Comparison of ENCODE assay signal across 20 cellular contexts in genomic region chr20:34892671-34893070, GRCh38. TPM values are rescaled to one million over a fixed set of nuclear protein-coding genes. Genes with fewer than 3 reads are reported as not detected.
DNase-seq lines count a peak whose midpoint lies in the region; ATAC-seq and TF ChIP-seq lines count a peak whose summit lies in the region.
"Had no signal": no experiment of that assay in that cellular context is flagged by ENCODE, and none has a peak within 500 bp of the region (broad histone marks: within the 10 kb centered on the region; RNA-seq: fewer than 3 reads in every experiment).

No MANE protein-coding gene starts in this region.

- POLR2A ChIA-PET in activated CD4-positive, alpha-beta T cell treated with anti-CD3 and anti-CD28 coated beads for 36 hours (lab: Charles Lee) = no interaction called here

- peak overlapping the region; percentile 78 for H3K27ac Mint-ChIP-seq in activated CD4-positive, alpha-beta T cell treated with anti-CD3 and anti-CD28 coated beads for 36 hours
- peak overlapping the region; percentile 75 to 97 (median 92) for H3K27ac Mint-ChIP-seq in CD14-positive monocyte
- peak overlapping the region; percentile 68 for H3K27ac Mint-ChIP-seq in dendritic cell treated with granulocyte-macrophage colony-stimulating factor and Interleukin-4, amounts not matched to agents 40 ng/mL and 50 ng/mL, for 4 days
- H3K27ac Mint-ChIP-seq: CD4-positive, alpha-beta T cell had no signal

- ATAC-seq in activated CD4-positive, alpha-beta T cell treated with anti-CD3 and anti-CD28 coated beads for 36 hours = no peak
- ATAC-seq: GM12878 had no signal

- H3K4me3 ChIP-seq in OCI-LY3 (ENCODE audit: low read length) = no peak overlapping the region
- H3K4me3 ChIP-seq: GM12878, SJCRH30 had no signal

- no peaks in the 10 kb centered on the region for H3K36me3 ChIP-seq in OCI-LY3 (replicated peaks; ENCODE audit: low read depth, low read length)
- H3K36me3 ChIP-seq: SJCRH30 had no signal

- no peak overlapping the region for H3K27ac ChIP-seq in OCI-LY3 (ENCODE audit: low read length)
- H3K27ac ChIP-seq: SJCRH30 had no signal

- no peak overlapping the region for H3K4me3 Mint-ChIP-seq in activated CD4-positive, alpha-beta T cell treated with anti-CD3 and anti-CD28 coated beads for 36 hours
- H3K4me3 Mint-ChIP-seq in CD14-positive monocyte = no peak overlapping the region
- H3K4me3 Mint-ChIP-seq in dendritic cell treated with granulocyte-macrophage colony-stimulating factor and Interleukin-4, amounts not matched to agents 40 ng/mL and 50 ng/mL, for 4 days = no peak overlapping the region
- H3K4me3 Mint-ChIP-seq: CD4-positive, alpha-beta T cell; IgD-negative memory B cell had no signal

- peaks cover 42% of the 10 kb centered on the region for H3K4me1 Mint-ChIP-seq in activated CD4-positive, alpha-beta T cell treated with anti-CD3 and anti-CD28 coated beads for 36 hours
- peaks cover 41% of the 10 kb centered on the region for H3K4me1 Mint-ChIP-seq in CD14-positive monocyte
- peaks cover 56% of the 10 kb centered on the region for H3K4me1 Mint-ChIP-seq in dendritic cell treated with granulocyte-macrophage colony-stimulating factor and Interleukin-4, amounts not matched to agents 40 ng/mL and 50 ng/mL, for 4 days (ENCODE audit: low read depth)

- TF ChIP-seq CTCF in CD14-positive monocyte (IDR thresholded peaks at IDR 0.05) = no peak
- TF ChIP-seq CTCF in OCI-LY3 (IDR thresholded peaks at IDR 0.05; ENCODE audit: low read depth, low read length) = no peak

- H3K9me3 Mint-ChIP-seq in activated CD4-positive, alpha-beta T cell treated with anti-CD3 and anti-CD28 coated beads for 36 hours (ENCODE audit: low read depth) = no peaks in the 10 kb centered on the region
- no peaks in the 10 kb centered on the region for H3K9me3 Mint-ChIP-seq in CD14-positive monocyte
- H3K9me3 Mint-ChIP-seq in dendritic cell treated with granulocyte-macrophage colony-stimulating factor and Interleukin-4, amounts not matched to agents 40 ng/mL and 50 ng/mL, for 4 days = no peaks in the 10 kb centered on the region
- H3K9me3 Mint-ChIP-seq: CD4-positive, alpha-beta T cell had no signal

- H3K27me3 Mint-ChIP-seq in activated CD4-positive, alpha-beta T cell treated with anti-CD3 and anti-CD28 coated beads for 36 hours = no peaks in the 10 kb centered on the region
- H3K27me3 Mint-ChIP-seq in CD14-positive monocyte (ENCODE audit: low read depth in 3 of 3) = peaks cover 0 to 3% (median 0%) of the 10 kb centered on the region in 3 donors
- H3K27me3 Mint-ChIP-seq in dendritic cell treated with granulocyte-macrophage colony-stimulating factor and Interleukin-4, amounts not matched to agents 40 ng/mL and 50 ng/mL, for 4 days = no peaks in the 10 kb centered on the region
- H3K27me3 Mint-ChIP-seq: CD4-positive, alpha-beta T cell had no signal

- DNase-seq in activated CD4-positive, alpha-beta T cell treated with anti-CD3 and anti-CD28 coated beads for 36 hours = no peak
- DNase-seq in activated CD4-positive, alpha-beta T cell treated with anti-CD3 and anti-CD28 coated beads for 1 hour = no peak
- no peak for DNase-seq in CD14-positive monocyte (ENCODE audit: low spot score)
- no peak for DNase-seq in NCI-H774 (lab: John Stamatoyannopoulos, UW)
- no peak for DNase-seq in NCI-H2081 (lab: John Stamatoyannopoulos, UW)
- DNase-seq in DMS 273 treated with DMSO at 0.1 percent for 48 hours (lab: John Stamatoyannopoulos, UW) = no peak
- DNase-seq: AML-193; Calu3; CD4-positive, alpha-beta T cell; DMS79; HCEC 1CT; NCI-H1092 treated with DMSO at 0.1 percent for 48 hours; NCI-H1694; NCI-H82; RPMI8226; SJCRH30 had no signal

- intact Hi-C loops in activated CD4-positive, alpha-beta T cell treated with anti-CD3 and anti-CD28 coated beads for 36 hours (cut with DNase I, micrococcal nuclease) = no loop called here
- intact Hi-C loops in CD14-positive monocyte (cut with micrococcal nuclease) = loop anchor here in 1 of 2 donors (5.0 kb wide), 1 partner anchor 65 kb away; the partner anchor contains the start of genes GSS and MYH7B
- intact Hi-C loops in dendritic cell treated with granulocyte-macrophage colony-stimulating factor and Interleukin-4, amounts not matched to agents 40 ng/mL and 50 ng/mL, for 4 days (cut with micrococcal nuclease) = no loop called here

- CTCF ChIA-PET in activated CD4-positive, alpha-beta T cell treated with anti-CD3 and anti-CD28 coated beads for 36 hours (lab: Charles Lee) = interaction anchor here (0.9 to 1.3 kb wide), 2 partner anchors 19 to 555 kb away, joined by 3 to 5 read pairs; no protein-coding TSS in a partner anchor

- H2AFZ ChIP-seq in OCI-LY3 (ENCODE audit: low read depth, low read length) = no peak overlapping the region

- H4K20me1 ChIP-seq in OCI-LY3 (ENCODE audit: insufficient read depth, low read length) = no peaks in the 10 kb centered on the region

- peaks cover 4% of the 10 kb centered on the region for H3K36me3 Mint-ChIP-seq in activated CD4-positive, alpha-beta T cell treated with anti-CD3 and anti-CD28 coated beads for 36 hours (ENCODE audit: low read depth)
- H3K36me3 Mint-ChIP-seq in CD14-positive monocyte = peaks cover 17 to 32% of the 10 kb centered on the region in 2 donors
- peaks cover 37% of the 10 kb centered on the region for H3K36me3 Mint-ChIP-seq in dendritic cell treated with granulocyte-macrophage colony-stimulating factor and Interleukin-4, amounts not matched to agents 40 ng/mL and 50 ng/mL, for 4 days (ENCODE audit: low read depth)

- peak overlapping the region; percentile 2; the same call in 1 of the 2 replicates for H3K4me2 ChIP-seq in OCI-LY3 (ENCODE audit: low read length)

- no peak overlapping the region for H3K9ac ChIP-seq in OCI-LY3 (ENCODE audit: low read length)

- no peaks in the 10 kb centered on the region for H3K79me2 ChIP-seq in OCI-LY3 (ENCODE audit: low read length)

- no peaks in the 10 kb centered on the region for H3K9me3 ChIP-seq in OCI-LY3 (ENCODE audit: insufficient read depth, low read length)

- H3K4me1 ChIP-seq in OCI-LY3 (ENCODE audit: low read length) = peaks cover 18% of the 10 kb centered on the region
- H3K4me1 ChIP-seq: SJCRH30 had no signal

- H3K27me3 ChIP-seq in OCI-LY3 (ENCODE audit: low read depth, low read length) = no peaks in the 10 kb centered on the region
- H3K27me3 ChIP-seq: SJCRH30 had no signal

RNA-seq across cellular contexts. Expression of gene ACSS2, which starts 16.3 kb away (rescaled TPM):
- 10 to 100 TPM; 29.9 to 35.1 TPM for total RNA-seq in activated CD4-positive, alpha-beta T cell treated with anti-CD3 and anti-CD28 coated beads for 36 hours
- 10 to 100 TPM; 37.7 to 48.4 TPM for polyA plus RNA-seq in CD14-positive monocyte

RNA-seq across cellular contexts. Expression of gene GGT7, which starts 20.0 kb away (rescaled TPM):
- 10 to 100 TPM; 12.7 to 15.0 TPM for total RNA-seq in activated CD4-positive, alpha-beta T cell treated with anti-CD3 and anti-CD28 coated beads for 36 hours
- 1 to 10 TPM; 2.1 to 2.4 TPM for polyA plus RNA-seq in CD14-positive monocyte
